1 cellular context compared by ENCODE assay signal in genomic region chr2:32611771-32612170, GRCh38.
TF ChIP-seq lines count a peak whose summit lies in the region.

No MANE protein-coding gene starts in this region.

TF ChIP-seq in HepG2, 621 proteins besides CTCF, POLR2A, EP300 and RAD21 (continued from another document):
- TF ChIP-seq E2F1 (CRISPR knock-in tag; IDR thresholded peaks at IDR 0.05): no peak
- no peak for TF ChIP-seq CAMTA2 (CRISPR knock-in tag; IDR thresholded peaks at IDR 0.05; ENCODE audit: borderline replicate concordance)
- TF ChIP-seq SNAPC5 (CRISPR knock-in tag; IDR thresholded peaks at IDR 0.05; ENCODE audit: borderline replicate concordance): no peak
- no peak for TF ChIP-seq GLMP (CRISPR knock-in tag; IDR thresholded peaks at IDR 0.05; ENCODE audit: borderline replicate concordance)
